In the genomic region with DNA sequence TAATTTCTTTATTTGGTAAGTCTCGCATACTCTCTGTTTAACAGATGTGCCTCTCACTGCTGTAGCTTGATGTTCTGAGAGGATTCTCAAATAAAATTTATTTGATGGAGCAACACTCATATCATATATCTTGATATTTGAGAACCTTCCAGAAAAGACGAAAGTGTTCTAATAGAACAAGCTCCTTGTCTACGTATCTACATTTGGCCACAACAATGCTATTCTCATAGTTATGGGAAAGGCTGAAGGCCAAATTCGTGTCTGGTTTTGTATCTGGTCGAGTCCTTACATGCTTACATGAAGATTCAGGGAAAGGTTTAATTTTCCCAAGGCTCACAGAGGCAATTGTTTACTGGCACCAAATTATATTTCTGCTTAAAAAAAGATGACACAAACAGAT, we compare ENCODE assay signal across 21 cellular contexts.
DNase-seq lines count a peak whose midpoint lies in the region; ATAC-seq and TF ChIP-seq lines count a peak whose summit lies in the region.
"Had no signal": no experiment of that assay in that cellular context is flagged by ENCODE, and none has a peak within 500 bp of the region (broad histone marks: within the 10 kb centered on the region; RNA-seq: fewer than 3 reads in every experiment).

No MANE protein-coding gene starts in this region.

- no peak for TF ChIP-seq POLR2A in prostate gland (IDR thresholded peaks at IDR 0.05)
- TF ChIP-seq POLR2A in erythroblast (IDR thresholded peaks at IDR 0.05; ENCODE audit: low read length) = no peak

- H3K9me3 ChIP-seq in cardiac muscle cell (ENCODE audit: low read depth) = no peaks in the 10 kb centered on the region
- peaks cover 6% of the 10 kb centered on the region for H3K9me3 ChIP-seq in left ventricle myocardium inferior (replicated peaks)
- H3K9me3 ChIP-seq in prostate gland = no peaks in the 10 kb centered on the region
- H3K9me3 ChIP-seq: ovary had no signal

- POLR2A ChIA-PET in activated CD4-positive, alpha-beta T cell treated with anti-CD3 and anti-CD28 coated beads for 36 hours (lab: Charles Lee) = no interaction called here

- no peak for TF ChIP-seq CTCF in cardiac muscle cell (IDR thresholded peaks at IDR 0.05; ENCODE audit: low read depth, low read length)
- TF ChIP-seq CTCF in left ventricle myocardium inferior (IDR thresholded peaks at IDR 0.05; ENCODE audit: borderline replicate concordance) = no peak
- TF ChIP-seq CTCF in prostate gland (IDR thresholded peaks at IDR 0.05) = no peak

- no peak overlapping the region for H3K4me3 Mint-ChIP-seq in activated CD4-positive, alpha-beta T cell treated with anti-CD3 and anti-CD28 coated beads for 36 hours
- H3K4me3 Mint-ChIP-seq: activated naive CD4-positive, alpha-beta T cell treated with anti-CD3 and anti-CD28 coated beads, Interleukin-2, amount 50 U/mL, for 24 hours; CD4-positive, alpha-beta memory T cell; T-helper 2 cell treated with Interferon-gamma antibody and Interleukin-4, amounts not matched to agents 5 μg/mL and 100 μg/mL, for 36 hours had no signal

- H3K27me3 ChIP-seq in cardiac muscle cell = no peaks in the 10 kb centered on the region
- H3K27me3 ChIP-seq in left ventricle myocardium inferior (ENCODE audit: low read depth) = no peaks in the 10 kb centered on the region
- H3K27me3 ChIP-seq in prostate gland (replicated peaks; ENCODE audit: insufficient read depth) = no peaks in the 10 kb centered on the region
- H3K27me3 ChIP-seq: heart left ventricle, ovary had no signal

- ATAC-seq in HG02973 (IDR thresholded peaks at IDR 0.05; ENCODE audit: unreplicated experiment) = no peak
- no peak for ATAC-seq in activated CD4-positive, alpha-beta T cell treated with anti-CD3 and anti-CD28 coated beads for 36 hours
- ATAC-seq: heart left ventricle had no signal

- H3K4me3 ChIP-seq in cardiac muscle cell (no peak overlapping the region), left ventricle myocardium inferior (no peak overlapping the region), prostate gland (no peak overlapping the region)
- H3K4me3 ChIP-seq: heart left ventricle, ovary had no signal

- no peak overlapping the region for H3K27ac Mint-ChIP-seq in activated CD4-positive, alpha-beta T cell treated with anti-CD3 and anti-CD28 coated beads for 36 hours
- H3K27ac Mint-ChIP-seq: activated naive CD4-positive, alpha-beta T cell treated with anti-CD3 and anti-CD28 coated beads, Interleukin-2, amount 50 U/mL, for 24 hours; T-helper 2 cell treated with Interferon-gamma antibody and Interleukin-4, amounts not matched to agents 5 μg/mL and 100 μg/mL, for 36 hours had no signal

- peak in 1 of 2 donors; percentile 73 for DNase-seq in cardiac muscle cell (ENCODE audit: low read depth in 1 of 2, low spot score in 1 of 2)
- no peak for DNase-seq in left ventricle myocardium inferior
- DNase-seq in fibroblast of peridontal ligament (ENCODE audit: extremely low read depth) = peak; percentile 62
- DNase-seq in prostate gland (ENCODE audit: low spot score) = peak; percentile 77
- DNase-seq in NOMO-1 treated with dmso at 0.1 percent for 144 hours (lab: John Stamatoyannopoulos, UW; ENCODE audit: unreplicated experiment) = no peak
- DNase-seq in erythroblast (lab: John Stamatoyannopoulos, UW) = no peak
- DNase-seq in activated CD4-positive, alpha-beta T cell treated with anti-CD3 and anti-CD28 coated beads for 36 hours = no peak
- DNase-seq: 8988T; activated CD4-positive, alpha-beta T cell treated with anti-CD3 and anti-CD28 coated beads for 48 hours; CD4-positive, alpha-beta memory T cell; DMS79 treated with DMSO at 0.1 percent for 48 hours; effector memory CD4-positive, alpha-beta T cell; heart left ventricle; islet precursor cell; midbrain; ovary; stimulated activated CD4-positive, alpha-beta T cell treated with anti-CD3 and anti-CD28 coated beads, Interleukin-15, amount 100 ng/mL, for 24 hours had no signal

- intact Hi-C loops in left ventricle myocardium inferior (cut with micrococcal nuclease) (loop anchor here (10.0 kb wide), 1 partner anchor 175 kb away; no protein-coding TSS in a partner anchor), prostate gland (cut with DNase I) (loop anchor here (5.0 to 10.0 kb wide), 3 partner anchors 42 to 87 kb away; no protein-coding TSS in a partner anchor)
- intact Hi-C loops in activated CD4-positive, alpha-beta T cell treated with anti-CD3 and anti-CD28 coated beads for 36 hours (cut with DNase I, micrococcal nuclease) = loop anchor here (5.0 to 10.0 kb wide), 4 partner anchors 42 to 835 kb away; no protein-coding TSS in a partner anchor

- WGBS in prostate gland = 12% methylated on average over 5 of the region's 5 CpGs

- H3K9me3 Mint-ChIP-seq in activated CD4-positive, alpha-beta T cell treated with anti-CD3 and anti-CD28 coated beads for 36 hours (ENCODE audit: low read depth) = peaks cover 6% of the 10 kb centered on the region
- H3K9me3 Mint-ChIP-seq: activated naive CD4-positive, alpha-beta T cell treated with anti-CD3 and anti-CD28 coated beads, Interleukin-2, amount 50 U/mL, for 24 hours had no signal

- peaks cover 23% of the 10 kb centered on the region for H3K4me1 ChIP-seq in cardiac muscle cell (ENCODE audit: low read depth)
- H3K4me1 ChIP-seq in left ventricle myocardium inferior = peaks cover 33% of the 10 kb centered on the region
- no peaks in the 10 kb centered on the region for H3K4me1 ChIP-seq in prostate gland (replicated peaks)

- H3K36me3 ChIP-seq in cardiac muscle cell (no peaks in the 10 kb centered on the region), left ventricle myocardium inferior (no peaks in the 10 kb centered on the region), prostate gland (no peaks in the 10 kb centered on the region)
- H3K36me3 ChIP-seq: heart left ventricle, ovary had no signal

- H3K36me3 Mint-ChIP-seq in activated CD4-positive, alpha-beta T cell treated with anti-CD3 and anti-CD28 coated beads for 36 hours (ENCODE audit: low read depth) = no peaks in the 10 kb centered on the region
- H3K36me3 Mint-ChIP-seq: activated naive CD4-positive, alpha-beta T cell treated with anti-CD3 and anti-CD28 coated beads, Interleukin-2, amount 50 U/mL, for 24 hours had no signal

- peaks cover 41% of the 10 kb centered on the region for H3K4me1 Mint-ChIP-seq in activated CD4-positive, alpha-beta T cell treated with anti-CD3 and anti-CD28 coated beads for 36 hours

- CTCF ChIA-PET in activated CD4-positive, alpha-beta T cell treated with anti-CD3 and anti-CD28 coated beads for 36 hours (lab: Charles Lee) = no interaction called here

- no peaks in the 10 kb centered on the region for H3K27me3 Mint-ChIP-seq in activated CD4-positive, alpha-beta T cell treated with anti-CD3 and anti-CD28 coated beads for 36 hours
- H3K27me3 Mint-ChIP-seq: activated naive CD4-positive, alpha-beta T cell treated with anti-CD3 and anti-CD28 coated beads, Interleukin-2, amount 50 U/mL, for 24 hours; CD4-positive, alpha-beta memory T cell had no signal

- H3K27ac ChIP-seq in cardiac muscle cell (peak overlapping the region; percentile 52), left ventricle myocardium inferior (replicated peaks) (no peak overlapping the region), prostate gland (peak overlapping the region; percentile 53 to 61)
- H3K27ac ChIP-seq: KMS-11, ovary had no signal

Comparison
In these comparisons a context has a peak if more than half of its experiments do, and no peak if none do; other contexts are left out.
1. DNase-seq: peak in fibroblast of peridontal ligament (single experiment) and prostate gland (single experiment); none in left ventricle myocardium inferior (single experiment), NOMO-1 treated with dmso at 0.1 percent for 144 hours (single experiment), erythroblast (0 of 2) and activated CD4-positive, alpha-beta T cell treated with anti-CD3 and anti-CD28 coated beads for 36 hours (single experiment).